Comparison of ENCODE assay signal across 8 cellular contexts in genomic region chr2:207166349-207167128, GRCh38. TPM values are rescaled to one million over a fixed set of nuclear protein-coding genes. Genes with fewer than 3 reads are reported as not detected.
DNase-seq lines count a peak whose midpoint lies in the region; ATAC-seq and TF ChIP-seq lines count a peak whose summit lies in the region.

No MANE protein-coding gene starts in this region.

- no peak overlapping the region for H2AFZ ChIP-seq in OCI-LY1 (ENCODE audit: low read length)

- H3K4me3 Mint-ChIP-seq in Caco-2 (ENCODE audit: unreplicated experiment) = peak overlapping the region; percentile 90
- peak overlapping the region; percentile 92 for H3K4me3 Mint-ChIP-seq in stimulated activated naive CD8-positive, alpha-beta T cell treated with anti-CD3 and anti-CD28 coated beads, Interleukin-15, Interleukin-2, amounts not matched to agents 100 ng/mL and 50 ng/mL, for 24 hours

- no peaks in the 10 kb centered on the region for H3F3A ChIP-seq in OCI-LY1 (ENCODE audit: insufficient read depth, low read length)

- no peaks in the 10 kb centered on the region for H3K9me2 ChIP-seq in OCI-LY1 (ENCODE audit: low read depth, low read length)

- H3K4me2 ChIP-seq in OCI-LY1 (ENCODE audit: low read length) = peak overlapping the region; percentile 77

- peaks cover 13% of the 10 kb centered on the region for H3K36me3 Mint-ChIP-seq in Caco-2 (ENCODE audit: insufficient read depth, unreplicated experiment)
- H3K36me3 Mint-ChIP-seq in stimulated activated naive CD8-positive, alpha-beta T cell treated with anti-CD3 and anti-CD28 coated beads, Interleukin-15, Interleukin-2, amounts not matched to agents 100 ng/mL and 50 ng/mL, for 24 hours (ENCODE audit: low read depth) = peaks cover 3% of the 10 kb centered on the region

- peak in 3 of 4 donors; percentile 82 to 97 (median 97) for TF ChIP-seq POLR2A in esophagus squamous epithelium (IDR thresholded peaks at IDR 0.05)

- no TSS peak for BruUV-seq in Caco-2 (replicated peaks; lab: Mats Ljungman, UMichigan)

- H3K36me3 ChIP-seq in Caco-2 (ENCODE audit: control insufficient read depth, insufficient read depth, low read length) = no peaks in the 10 kb centered on the region
- no peaks in the 10 kb centered on the region for H3K36me3 ChIP-seq in OCI-LY1 (ENCODE audit: insufficient read depth, low read length)
- H3K36me3 ChIP-seq in esophagus squamous epithelium = no peaks in the 10 kb centered on the region
- peaks cover 0 to 16% of the 10 kb centered on the region in 2 donors for H3K36me3 ChIP-seq in muscle layer of duodenum (ENCODE audit: control insufficient read depth in 1 of 2, insufficient read depth in 2 of 2, low read length in 2 of 2)

- H3K9ac ChIP-seq in OCI-LY1 (ENCODE audit: low read length) = peak overlapping the region; percentile 58; the same call in 1 of the 2 replicates

- no peaks in the 10 kb centered on the region for H3K79me2 ChIP-seq in OCI-LY1 (ENCODE audit: insufficient read depth, low read length)

- H3K4me1 Mint-ChIP-seq in Caco-2 (ENCODE audit: low read depth, unreplicated experiment) = peaks cover 9% of the 10 kb centered on the region
- H3K4me1 Mint-ChIP-seq in stimulated activated naive CD8-positive, alpha-beta T cell treated with anti-CD3 and anti-CD28 coated beads, Interleukin-15, Interleukin-2, amounts not matched to agents 100 ng/mL and 50 ng/mL, for 24 hours (ENCODE audit: low read depth) = peaks cover 49% of the 10 kb centered on the region

- H3K4me1 ChIP-seq in Caco-2 = peaks cover 10% of the 10 kb centered on the region; the same call in 1 of the 2 replicates
- peaks cover 7% of the 10 kb centered on the region for H3K4me1 ChIP-seq in OCI-LY1 (ENCODE audit: insufficient read depth, low read length, severe bottlenecking)
- H3K4me1 ChIP-seq in esophagus squamous epithelium = peaks cover 8 to 41% (median 9%) of the 10 kb centered on the region in 3 donors
- H3K4me1 ChIP-seq in muscle layer of duodenum (ENCODE audit: control insufficient read depth in 1 of 2, insufficient read depth in 2 of 2, low read length in 2 of 2) = peaks cover 1 to 11% of the 10 kb centered on the region in 2 donors

- TF ChIP-seq CTCF in Caco-2 (IDR thresholded peaks at IDR 0.05; ENCODE audit: insufficient read depth in 1 of 2, low read depth in 1 of 2, low read length in 1 of 2, severe bottlenecking in 1 of 2, unreplicated experiment in 1 of 2) = peak in 1 of 2 experiments; percentile 28
- TF ChIP-seq CTCF in OCI-LY1 (IDR thresholded peaks at IDR 0.05; ENCODE audit: low read length) = no peak
- TF ChIP-seq CTCF in esophagus squamous epithelium (IDR thresholded peaks at IDR 0.05) = peak in 2 of 6 experiments; percentile 47 to 52

- no peaks in the 10 kb centered on the region for H3K9me3 Mint-ChIP-seq in Caco-2 (ENCODE audit: unreplicated experiment)
- no peaks in the 10 kb centered on the region for H3K9me3 Mint-ChIP-seq in stimulated activated naive CD8-positive, alpha-beta T cell treated with anti-CD3 and anti-CD28 coated beads, Interleukin-15, Interleukin-2, amounts not matched to agents 100 ng/mL and 50 ng/mL, for 24 hours

- peak; percentile 57 to 65 for DNase-seq in Caco-2
- peak; percentile 52 for DNase-seq in activated T-helper 1 cell treated with Interleukin-2 at 50 U/mL for 16 hours (ENCODE audit: low read depth)
- peak; percentile 29 for DNase-seq in esophagus squamous epithelium (lab: John Stamatoyannopoulos, UW)

- H3K4me3 ChIP-seq in Caco-2 (ENCODE audit: low read depth, low read length) (peak overlapping the region; percentile 39), OCI-LY1 (ENCODE audit: low read depth, low read length, poor library complexity, severe bottlenecking) (peak overlapping the region; percentile 68), esophagus squamous epithelium (peak overlapping the region; percentile 68 to 91 (median 76)), muscle layer of duodenum (ENCODE audit: low read depth in 1 of 2, low read length in 2 of 2) (peak overlapping the region; percentile 71)

- H3K27ac Mint-ChIP-seq in Caco-2 (ENCODE audit: unreplicated experiment) = peak overlapping the region; percentile 88
- H3K27ac Mint-ChIP-seq in stimulated activated naive CD8-positive, alpha-beta T cell treated with anti-CD3 and anti-CD28 coated beads, Interleukin-15, Interleukin-2, amounts not matched to agents 100 ng/mL and 50 ng/mL, for 24 hours = peak overlapping the region; percentile 96

- peaks cover 20% of the 10 kb centered on the region for H3K27me3 Mint-ChIP-seq in Caco-2 (ENCODE audit: insufficient read depth, unreplicated experiment)
- no peaks in the 10 kb centered on the region for H3K27me3 Mint-ChIP-seq in stimulated activated naive CD8-positive, alpha-beta T cell treated with anti-CD3 and anti-CD28 coated beads, Interleukin-15, Interleukin-2, amounts not matched to agents 100 ng/mL and 50 ng/mL, for 24 hours

- CTCF ChIA-PET in Caco-2 (lab: Charles Lee) = interaction anchor here (1.1 kb wide), 1 partner anchor 307 kb away, joined by 3 read pairs; no protein-coding TSS in a partner anchor

- H3K9me3 ChIP-seq in Caco-2 = no peaks in the 10 kb centered on the region
- H3K9me3 ChIP-seq in OCI-LY1 (ENCODE audit: low read length) = no peaks in the 10 kb centered on the region
- H3K9me3 ChIP-seq in esophagus squamous epithelium = no peaks in the 10 kb centered on the region
- no peaks in the 10 kb centered on the region for H3K9me3 ChIP-seq in muscle layer of duodenum (ENCODE audit: control insufficient read depth in 1 of 2, low read length in 2 of 2)

- H3K27ac ChIP-seq in OCI-LY1 (ENCODE audit: low read depth, low read length, poor library complexity, severe bottlenecking) = no peak overlapping the region
- peak overlapping the region; percentile 93 to 100 (median 100) for H3K27ac ChIP-seq in esophagus squamous epithelium
- peak overlapping the region; percentile 75 for H3K27ac ChIP-seq in muscle layer of duodenum (ENCODE audit: low read length)

- ATAC-seq in GM19463 (IDR thresholded peaks at IDR 0.05; ENCODE audit: unreplicated experiment) (peak; percentile 47), HG03558 (IDR thresholded peaks at IDR 0.05; ENCODE audit: extremely low read depth, unreplicated experiment) (peak; percentile 21)

- H4K20me1 ChIP-seq in OCI-LY1 (ENCODE audit: insufficient read depth, low read length) = no peaks in the 10 kb centered on the region

- intact Hi-C loops in Caco-2 (cut with micrococcal nuclease; ENCODE audit: unreplicated experiment) = loop anchor here (5.0 kb wide), 1 partner anchor 311 kb away; no protein-coding TSS in a partner anchor
- intact Hi-C loops in esophagus squamous epithelium (cut with DNase I) = loop anchor here (10.0 kb wide), 1 partner anchor 298 kb away; no protein-coding TSS in a partner anchor

- peaks cover 9% of the 10 kb centered on the region for H3K27me3 ChIP-seq in Caco-2 (replicated peaks; ENCODE audit: control insufficient read depth, insufficient read depth, low read length)
- no peaks in the 10 kb centered on the region for H3K27me3 ChIP-seq in OCI-LY1 (ENCODE audit: insufficient read depth, low read length)
- H3K27me3 ChIP-seq in esophagus squamous epithelium = no peaks in the 10 kb centered on the region
- no peaks in the 10 kb centered on the region for H3K27me3 ChIP-seq in muscle layer of duodenum (ENCODE audit: low read depth, low read length)

- POLR2A ChIA-PET in Caco-2 (lab: Charles Lee) = interaction anchor here (0.6 to 1.0 kb wide), 4 partner anchors 10 to 407 kb away, joined by 3 to 8 read pairs (median 3); partner anchors contain the start of gene CREB1

- 0 to 4% methylated on average over 5 to 7 of the region's 89 CpGs for WGBS in esophagus squamous epithelium, 2 donors

RNA-seq across cellular contexts. Expression of gene KLF7, which starts 0.8 kb away (rescaled TPM):
- total RNA-seq in Caco-2 (2022) (0.36 and 1.2 TPM in 2 replicates), esophagus squamous epithelium (10 to 100 TPM in 3 of 4 donors, 1 to 10 TPM in 1; 6.5 to 24.8 (median 15.2) TPM)
